In the genomic region with DNA sequence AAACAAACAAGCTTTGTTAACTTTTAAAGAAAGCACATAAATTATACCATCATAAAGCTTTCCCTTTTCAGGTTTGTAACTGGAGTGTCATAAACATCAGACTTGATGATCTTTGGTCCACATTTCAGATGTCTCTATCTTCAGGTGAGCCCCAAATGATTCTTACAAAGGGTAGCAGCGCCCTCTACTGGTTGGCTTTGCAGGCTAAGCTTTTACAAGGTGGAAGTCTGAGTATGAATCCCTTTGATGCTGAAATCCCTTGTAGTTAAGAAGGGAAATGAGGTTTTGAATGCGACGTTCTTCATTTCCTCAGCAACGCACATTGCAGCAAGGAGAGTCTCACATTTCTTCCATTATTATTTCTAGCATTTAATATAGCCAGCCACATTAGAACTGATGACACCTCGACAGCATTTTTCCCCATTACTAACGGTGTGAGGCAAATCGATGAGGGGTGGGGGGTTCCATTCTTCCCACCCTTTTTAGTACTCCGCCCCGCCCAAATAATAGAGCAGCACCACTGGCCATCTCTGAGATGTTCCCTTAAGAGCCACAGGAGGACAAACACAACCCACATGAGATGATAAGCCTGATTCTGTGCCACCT, we compare ENCODE assay signal across 8 cellular contexts.
DNase-seq lines count a peak whose midpoint lies in the region; FAIRE-seq and TF ChIP-seq lines count a peak whose summit lies in the region.

No MANE protein-coding gene starts in this region.

- in situ Hi-C loops in G401 (cut with HindIII; ENCODE audit: low sequenced_read_pairs) (no loop called here), GM23248 (cut with MboI) (loop anchor here (10.0 kb wide), 1 partner anchor 549 kb away; no protein-coding TSS in a partner anchor)

- H3K27ac Mint-ChIP-seq in activated T-helper 1 cell treated with anti-CD3 and anti-CD28 coated beads, Interleukin-12 subunit alpha, Interleukin-12 subunit beta, Interleukin-2, Interleukin-4 antibody, amounts not matched to agents 30 ng/mL and 10 ng/mL and 1 ng/mL, durations not matched to agents 14 hours and 24 hours and 36 hours = no peak overlapping the region

- H3K4me2 ChIP-seq in GM23248 (ENCODE audit: unreplicated experiment) = no peak overlapping the region

- no peaks in the 10 kb centered on the region for H3K36me3 Mint-ChIP-seq in activated T-helper 1 cell treated with anti-CD3 and anti-CD28 coated beads, Interleukin-12 subunit alpha, Interleukin-12 subunit beta, Interleukin-2, Interleukin-4 antibody, amounts not matched to agents 30 ng/mL and 10 ng/mL and 1 ng/mL, durations not matched to agents 14 hours and 24 hours and 36 hours (ENCODE audit: low read depth)

- intact Hi-C loops in activated T-helper 1 cell treated with anti-CD3 and anti-CD28 coated beads, Interleukin-12 subunit alpha, Interleukin-12 subunit beta, Interleukin-2, Interleukin-4 antibody, amounts not matched to agents 30 ng/mL and 10 ng/mL and 1 ng/mL, durations not matched to agents 14 hours and 24 hours and 36 hours (cut with micrococcal nuclease) = loop anchor here (1.0 to 10.0 kb wide), 4 partner anchors 559 to 1709 kb away; partner anchors contain the start of genes CEP162 and TBX18
- intact Hi-C loops in posterior cingulate gyrus (cut with DNase I) (loop anchor here (10.0 kb wide), 2 partner anchors 899 to 1099 kb away; partner anchors contain the start of gene CEP162), vagina (cut with DNase I) (no loop called here)

- TF ChIP-seq POLR2A in vagina (IDR thresholded peaks at IDR 0.05) = no peak

- no peak overlapping the region for H3K4me3 Mint-ChIP-seq in activated T-helper 1 cell treated with anti-CD3 and anti-CD28 coated beads, Interleukin-12 subunit alpha, Interleukin-12 subunit beta, Interleukin-2, Interleukin-4 antibody, amounts not matched to agents 30 ng/mL and 10 ng/mL and 1 ng/mL, durations not matched to agents 14 hours and 24 hours and 36 hours

- H3K4me1 Mint-ChIP-seq in activated T-helper 1 cell treated with anti-CD3 and anti-CD28 coated beads, Interleukin-12 subunit alpha, Interleukin-12 subunit beta, Interleukin-2, Interleukin-4 antibody, amounts not matched to agents 30 ng/mL and 10 ng/mL and 1 ng/mL, durations not matched to agents 14 hours and 24 hours and 36 hours (ENCODE audit: low read depth) = no peaks in the 10 kb centered on the region

- H3K27ac ChIP-seq in GM23248 = no peak overlapping the region
- H3K27ac ChIP-seq in vagina = no peak overlapping the region

- no peaks in the 10 kb centered on the region for H3K9me2 ChIP-seq in GM23248 (ENCODE audit: insufficient read depth)

- WGBS in GM23248 (ENCODE audit: low coverage in 1 of 2, low lambda C conversion rate in 2 of 2, missing lambda C conversion rate in 2 of 2), 2 experiments = 27 to 32% methylated on average over 9 of the region's 9 CpGs

- H3K4me1 ChIP-seq in GM23248 (ENCODE audit: insufficient read depth) (no peaks in the 10 kb centered on the region), vagina (no peaks in the 10 kb centered on the region)

- H3K9me3 ChIP-seq in GM23248 (ENCODE audit: low read depth) (no peaks in the 10 kb centered on the region), vagina (no peaks in the 10 kb centered on the region)

- no peaks in the 10 kb centered on the region for H3K79me2 ChIP-seq in GM23248 (ENCODE audit: insufficient read depth)

- peak; percentile 59 to 70 (median 69) for TF ChIP-seq CTCF in vagina (IDR thresholded peaks at IDR 0.05)

- H4K20me1 ChIP-seq in GM23248 (ENCODE audit: insufficient read depth) = no peaks in the 10 kb centered on the region

- H3K36me3 ChIP-seq in GM23248 (ENCODE audit: low read depth) = no peaks in the 10 kb centered on the region
- H3K36me3 ChIP-seq in vagina = no peaks in the 10 kb centered on the region

- no peak overlapping the region for H3K9ac ChIP-seq in GM23248

- no peak overlapping the region for H2AFZ ChIP-seq in GM23248

- H3F3A ChIP-seq in GM23248 (ENCODE audit: insufficient read depth) = no peaks in the 10 kb centered on the region

- H3K27me3 ChIP-seq in GM23248 (replicated peaks; ENCODE audit: insufficient read depth) = no peaks in the 10 kb centered on the region
- H3K27me3 ChIP-seq in vagina = no peaks in the 10 kb centered on the region

- H3K4me3 ChIP-seq in GM23248 = no peak overlapping the region
- no peak overlapping the region for H3K4me3 ChIP-seq in vagina

- H3K9me3 Mint-ChIP-seq in activated T-helper 1 cell treated with anti-CD3 and anti-CD28 coated beads, Interleukin-12 subunit alpha, Interleukin-12 subunit beta, Interleukin-2, Interleukin-4 antibody, amounts not matched to agents 30 ng/mL and 10 ng/mL and 1 ng/mL, durations not matched to agents 14 hours and 24 hours and 36 hours = peaks cover 2% of the 10 kb centered on the region

- DNase-seq in G401 (ENCODE audit: low spot score) = peak; percentile 68
- peak; percentile 79 for DNase-seq in GM23248
- DNase-seq in Kasumi-1 (lab: John Stamatoyannopoulos, UW) = peak; percentile 81 to 88
- DNase-seq in RCC 7860 (ENCODE audit: low spot score) = peak; percentile 37
- DNase-seq in activated T-helper 1 cell treated with anti-CD3 and anti-CD28 coated beads, Interleukin-12 subunit alpha, Interleukin-12 subunit beta, Interleukin-2, Interleukin-4 antibody, amounts not matched to agents 30 ng/mL and 10 ng/mL and 1 ng/mL, durations not matched to agents 14 hours and 24 hours and 36 hours (ENCODE audit: low spot score) = peak; percentile 51
- peak; percentile 29 for DNase-seq in foreskin melanocyte
- DNase-seq in posterior cingulate gyrus = peak in 8 of 10 donors; percentile 29 to 94 (median 78)
- no peak for DNase-seq in vagina (ENCODE audit: extremely low spot score in 2 of 2)

- peaks cover 3% of the 10 kb centered on the region for H3K27me3 Mint-ChIP-seq in activated T-helper 1 cell treated with anti-CD3 and anti-CD28 coated beads, Interleukin-12 subunit alpha, Interleukin-12 subunit beta, Interleukin-2, Interleukin-4 antibody, amounts not matched to agents 30 ng/mL and 10 ng/mL and 1 ng/mL, durations not matched to agents 14 hours and 24 hours and 36 hours (ENCODE audit: insufficient read depth)

- peak; percentile 5 for FAIRE-seq in RCC 7860 (lab: Jason Lieb, UNC)

Comparison
In these comparisons a context has a peak if more than half of its experiments do, and no peak if none do; other contexts are left out.
1. DNase-seq: peak in G401 (single experiment), GM23248 (single experiment), Kasumi-1 (2 of 2), RCC 7860 (single experiment), activated T-helper 1 cell treated with anti-CD3 and anti-CD28 coated beads, Interleukin-12 subunit alpha, Interleukin-12 subunit beta, Interleukin-2, Interleukin-4 antibody, amounts not matched to agents 30 ng/mL and 10 ng/mL and 1 ng/mL, durations not matched to agents 14 hours and 24 hours and 36 hours (single experiment), foreskin melanocyte (single experiment) and posterior cingulate gyrus (8 of 10); none in vagina (0 of 2).